In the genomic region with DNA sequence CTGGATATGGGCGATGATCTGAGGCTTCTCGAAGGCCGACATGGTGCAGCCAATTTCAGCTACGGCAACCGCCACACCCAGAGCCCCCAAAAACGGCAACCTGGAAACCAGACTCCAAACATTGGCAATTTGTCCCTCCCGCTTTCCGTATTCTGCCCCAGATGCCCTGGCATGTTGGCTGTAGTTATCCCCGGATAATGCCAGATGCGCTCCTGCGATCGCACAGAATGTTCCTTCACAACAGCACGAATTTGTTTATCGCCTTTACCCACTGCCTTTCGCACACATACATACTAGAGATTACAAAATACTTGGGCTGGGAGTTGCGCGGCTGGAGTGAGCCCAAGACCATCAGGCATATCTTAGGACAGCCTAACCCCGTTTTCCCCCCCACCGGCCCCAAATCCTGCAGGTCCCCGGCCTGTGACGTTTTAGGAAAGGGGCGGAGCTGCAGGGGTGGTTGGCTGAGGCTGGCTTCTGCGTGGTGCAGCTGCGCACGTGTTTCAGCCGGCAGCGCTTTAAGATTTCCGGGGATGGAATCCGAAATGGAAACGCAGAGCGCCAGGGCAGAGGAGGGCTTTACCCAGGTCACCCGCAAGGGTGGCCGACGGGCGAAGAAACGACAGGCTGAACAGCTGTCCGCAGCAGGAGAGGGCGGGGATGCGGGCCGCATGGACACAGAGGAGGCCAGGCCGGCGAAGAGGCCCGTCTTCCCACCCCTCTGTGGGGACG, we compare ENCODE assay signal across 1 cellular context.
TF ChIP-seq lines count a peak whose summit lies in the region.

Gene PNO1 (plus strand): TSS at position 487 of the 732 bp plus-strand sequence. CDS start 47 bp downstream, at position 534.

TF ChIP-seq in WTC11, 78 proteins besides CTCF, POLR2A, EP300 and RAD21 (continued from another document):
- peak; percentile 66 for TF ChIP-seq ARID4B (CRISPR knock-in tag; IDR thresholded peaks at IDR 0.05; ENCODE audit: borderline replicate concordance)
- no peak for TF ChIP-seq TEAD4 (CRISPR knock-in tag; IDR thresholded peaks at IDR 0.05)
- TF ChIP-seq JUN (CRISPR knock-in tag; IDR thresholded peaks at IDR 0.05) = 0 out of 2 replicates have a peak, but pooled peaks have one; percentile 33
- no peak for TF ChIP-seq NFE2L1 (CRISPR knock-in tag; IDR thresholded peaks at IDR 0.05)
- TF ChIP-seq ZBTB21 (CRISPR knock-in tag; IDR thresholded peaks at IDR 0.05; ENCODE audit: borderline replicate concordance) = no peak
- no peak for TF ChIP-seq OVOL2 (CRISPR knock-in tag; IDR thresholded peaks at IDR 0.05; ENCODE audit: borderline replicate concordance)
- TF ChIP-seq CREM (CRISPR knock-in tag; IDR thresholded peaks at IDR 0.05) = peak; percentile 75; the same call in 1 of the 2 replicates
- no peak for TF ChIP-seq IRF2 (CRISPR knock-in tag; IDR thresholded peaks at IDR 0.05; ENCODE audit: borderline replicate concordance, low read depth)
- TF ChIP-seq EMX1 (CRISPR knock-in tag; IDR thresholded peaks at IDR 0.05) = no peak
- TF ChIP-seq ZNF671 (CRISPR knock-in tag; IDR thresholded peaks at IDR 0.05) = no peak
- no peak for TF ChIP-seq ZNF219 (CRISPR knock-in tag; IDR thresholded peaks at IDR 0.05; ENCODE audit: borderline replicate concordance)
- TF ChIP-seq, protein P1, sequence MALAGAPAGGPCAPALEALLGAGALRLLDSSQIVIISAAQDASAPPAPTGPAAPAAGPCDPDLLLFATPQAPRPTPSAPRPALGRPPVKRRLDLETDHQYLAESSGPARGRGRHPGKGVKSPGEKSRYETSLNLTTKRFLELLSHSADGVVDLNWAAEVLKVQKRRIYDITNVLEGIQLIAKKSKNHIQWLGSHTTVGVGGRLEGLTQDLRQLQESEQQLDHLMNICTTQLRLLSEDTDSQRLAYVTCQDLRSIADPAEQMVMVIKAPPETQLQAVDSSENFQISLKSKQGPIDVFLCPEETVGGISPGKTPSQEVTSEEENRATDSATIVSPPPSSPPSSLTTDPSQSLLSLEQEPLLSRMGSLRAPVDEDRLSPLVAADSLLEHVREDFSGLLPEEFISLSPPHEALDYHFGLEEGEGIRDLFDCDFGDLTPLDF (CRISPR knock-in tag; IDR thresholded peaks at IDR 0.05) = no peak
- peak; percentile 63; the same call in 1 of the 2 replicates for TF ChIP-seq FOXP1 (CRISPR knock-in tag; IDR thresholded peaks at IDR 0.05; ENCODE audit: borderline replicate concordance)
- TF ChIP-seq SMAD3 (CRISPR knock-in tag; IDR thresholded peaks at IDR 0.05; ENCODE audit: borderline replicate concordance) = 0 out of 2 replicates have a peak, but pooled peaks have one; percentile 18
- TF ChIP-seq ETV6 (CRISPR knock-in tag; IDR thresholded peaks at IDR 0.05) = no peak
- TF ChIP-seq MXD4 (CRISPR knock-in tag; IDR thresholded peaks at IDR 0.05; ENCODE audit: borderline replicate concordance) = no peak
- TF ChIP-seq CBFB (CRISPR knock-in tag; IDR thresholded peaks at IDR 0.05; ENCODE audit: low read depth) = no peak
- no peak for TF ChIP-seq FOXJ3 (CRISPR knock-in tag; IDR thresholded peaks at IDR 0.05; ENCODE audit: borderline replicate concordance)
- TF ChIP-seq ATF1 (CRISPR knock-in tag; IDR thresholded peaks at IDR 0.05) = no peak
- peak; percentile 54 for TF ChIP-seq FOXK1 (CRISPR knock-in tag; IDR thresholded peaks at IDR 0.05)
- peak; percentile 61 for TF ChIP-seq MYBL2 (CRISPR knock-in tag; IDR thresholded peaks at IDR 0.05)
- TF ChIP-seq TEAD1 (CRISPR knock-in tag; IDR thresholded peaks at IDR 0.05) = no peak
- TF ChIP-seq NR2C2 (CRISPR knock-in tag; IDR thresholded peaks at IDR 0.05) = no peak
- no peak for TF ChIP-seq TCF7 (CRISPR knock-in tag; IDR thresholded peaks at IDR 0.05; ENCODE audit: low read depth)
- TF ChIP-seq ZNF425 (CRISPR knock-in tag; conservative IDR thresholded peaks at IDR 0.05) = no peak
- TF ChIP-seq ERG (CRISPR knock-in tag; IDR thresholded peaks at IDR 0.05) = no peak
- TF ChIP-seq, protein P2, sequence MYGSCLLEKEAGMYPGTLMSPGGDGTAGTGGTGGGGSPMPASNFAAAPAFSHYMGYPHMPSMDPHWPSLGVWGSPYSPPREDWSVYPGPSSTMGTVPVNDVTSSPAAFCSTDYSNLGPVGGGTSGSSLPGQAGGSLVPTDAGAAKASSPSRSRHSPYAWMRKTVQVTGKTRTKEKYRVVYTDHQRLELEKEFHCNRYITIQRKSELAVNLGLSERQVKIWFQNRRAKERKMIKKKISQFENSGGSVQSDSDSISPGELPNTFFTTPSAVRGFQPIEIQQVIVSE (CRISPR knock-in tag; IDR thresholded peaks at IDR 0.05; ENCODE audit: borderline replicate concordance) = no peak
- TF ChIP-seq AR (CRISPR knock-in tag; IDR thresholded peaks at IDR 0.05) = no peak
- TF ChIP-seq, protein P3, sequence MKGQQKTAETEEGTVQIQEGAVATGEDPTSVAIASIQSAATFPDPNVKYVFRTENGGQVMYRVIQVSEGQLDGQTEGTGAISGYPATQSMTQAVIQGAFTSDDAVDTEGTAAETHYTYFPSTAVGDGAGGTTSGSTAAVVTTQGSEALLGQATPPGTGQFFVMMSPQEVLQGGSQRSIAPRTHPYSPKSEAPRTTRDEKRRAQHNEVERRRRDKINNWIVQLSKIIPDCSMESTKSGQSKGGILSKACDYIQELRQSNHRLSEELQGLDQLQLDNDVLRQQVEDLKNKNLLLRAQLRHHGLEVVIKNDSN (CRISPR knock-in tag; IDR thresholded peaks at IDR 0.05) = peak; percentile 84
- TF ChIP-seq NR3C1 (CRISPR knock-in tag; conservative IDR thresholded peaks at IDR 0.05; ENCODE audit: low read depth) = no peak
